In genomic region chr2:203688798-203689197, GRCh38 we compare ENCODE assay signal across 8 cellular contexts. TPM values are rescaled to one million over a fixed set of nuclear protein-coding genes. Genes with fewer than 3 reads are reported as not detected.
DNase-seq lines count a peak whose midpoint lies in the region; ATAC-seq and TF ChIP-seq lines count a peak whose summit lies in the region.

No MANE protein-coding gene starts in this region.

- H3K4me1 ChIP-seq in lower lobe of right lung = peaks cover 89% of the 10 kb centered on the region
- H3K4me1 ChIP-seq in CD4-positive, alpha-beta memory T cell (ENCODE audit: insufficient read depth, low read length) = no peaks in the 10 kb centered on the region

- H3K9me3 Mint-ChIP-seq in CD4-positive, alpha-beta memory T cell = peaks cover 0 to 1% (median 0%) of the 10 kb centered on the region in 8 donors
- H3K9me3 Mint-ChIP-seq in activated naive CD8-positive, alpha-beta T cell treated with anti-CD3 and anti-CD28 coated beads for 36 hours = no peaks in the 10 kb centered on the region

- no peak overlapping the region for H3K4me3 ChIP-seq in lower lobe of right lung
- H3K4me3 ChIP-seq in CD4-positive, alpha-beta memory T cell (ENCODE audit: low read length in 2 of 2) = no peak overlapping the region

- CTCF ChIA-PET in CD4-positive, alpha-beta memory T cell (lab: Charles Lee; ENCODE audit: partially characterized antibody) = no interaction called here

- no peaks in the 10 kb centered on the region for H3K9me3 ChIP-seq in lower lobe of right lung
- no peaks in the 10 kb centered on the region for H3K9me3 ChIP-seq in CD4-positive, alpha-beta memory T cell (ENCODE audit: control insufficient read depth in 1 of 2, low read length in 2 of 2)

- H3K4me1 Mint-ChIP-seq in CD4-positive, alpha-beta memory T cell = peaks cover 0 to 7% (median 5%) of the 10 kb centered on the region in 4 donors
- peaks cover 25% of the 10 kb centered on the region for H3K4me1 Mint-ChIP-seq in activated naive CD8-positive, alpha-beta T cell treated with anti-CD3 and anti-CD28 coated beads for 36 hours

- POLR2A ChIA-PET in CD4-positive, alpha-beta memory T cell (lab: Charles Lee; ENCODE audit: partially characterized antibody) = no interaction called here

- no peaks in the 10 kb centered on the region for H3K36me3 Mint-ChIP-seq in CD4-positive, alpha-beta memory T cell
- H3K36me3 Mint-ChIP-seq in activated naive CD8-positive, alpha-beta T cell treated with anti-CD3 and anti-CD28 coated beads for 36 hours = peaks cover 2% of the 10 kb centered on the region

- TF ChIP-seq CTCF in lower lobe of right lung (IDR thresholded peaks at IDR 0.05) = no peak

- ATAC-seq in GM18873 (IDR thresholded peaks at IDR 0.05; ENCODE audit: low FRiP score, unreplicated experiment) (peak; percentile 70), HG02943 (IDR thresholded peaks at IDR 0.05; ENCODE audit: low read depth, unreplicated experiment) (peak; percentile 61), lower lobe of right lung (peak; percentile 61 to 71)

- H3K27ac ChIP-seq in lower lobe of right lung = no peak overlapping the region
- H3K27ac ChIP-seq in CD4-positive, alpha-beta memory T cell (ENCODE audit: low read depth, low read length) = no peak overlapping the region

- intact Hi-C loops in lower lobe of right lung (cut with DNase I) = no loop called here
- intact Hi-C loops in CD4-positive, alpha-beta memory T cell (cut with micrococcal nuclease) = no loop called here

- no peaks in the 10 kb centered on the region for H3K36me3 ChIP-seq in lower lobe of right lung
- no peaks in the 10 kb centered on the region for H3K36me3 ChIP-seq in CD4-positive, alpha-beta memory T cell (ENCODE audit: insufficient read depth, low read length)

- H3K4me3 Mint-ChIP-seq in CD4-positive, alpha-beta memory T cell = no peak overlapping the region
- no peak overlapping the region for H3K4me3 Mint-ChIP-seq in activated naive CD8-positive, alpha-beta T cell treated with anti-CD3 and anti-CD28 coated beads for 36 hours

- DNase-seq in SKM-1 (lab: John Stamatoyannopoulos, UW; ENCODE audit: unreplicated experiment) = peak; percentile 61
- peak; percentile 47 for DNase-seq in lower lobe of right lung
- DNase-seq in 8988T = no peak
- DNase-seq in NCI-H345 treated with DMSO at 0.1 percent for 48 hours (lab: John Stamatoyannopoulos, UW; ENCODE audit: unreplicated experiment) = no peak
- no peak for DNase-seq in CD4-positive, alpha-beta memory T cell
- no peak for DNase-seq in activated naive CD8-positive, alpha-beta T cell treated with anti-CD3 and anti-CD28 coated beads for 36 hours

- H3K27ac Mint-ChIP-seq in CD4-positive, alpha-beta memory T cell = no peak overlapping the region
- no peak overlapping the region for H3K27ac Mint-ChIP-seq in activated naive CD8-positive, alpha-beta T cell treated with anti-CD3 and anti-CD28 coated beads for 36 hours

- no peaks in the 10 kb centered on the region for H3K27me3 Mint-ChIP-seq in CD4-positive, alpha-beta memory T cell
- H3K27me3 Mint-ChIP-seq in activated naive CD8-positive, alpha-beta T cell treated with anti-CD3 and anti-CD28 coated beads for 36 hours = no peaks in the 10 kb centered on the region

- no peaks in the 10 kb centered on the region for H3K27me3 ChIP-seq in lower lobe of right lung (ENCODE audit: low read depth)
- no peaks in the 10 kb centered on the region for H3K27me3 ChIP-seq in CD4-positive, alpha-beta memory T cell (ENCODE audit: insufficient read depth, low read length)

RNA-seq across cellular contexts. Expression of gene CD28, which starts 17.6 kb away (rescaled TPM):
- total RNA-seq in lower lobe of right lung = 2.2 TPM
- 100 to 1,000 TPM; 203 to 222 TPM for total RNA-seq in CD4-positive, alpha-beta memory T cell
- 100 to 1,000 TPM in 1 of 2 donors, 10 to 100 TPM in 1; 80.0 to 132 TPM for polyA plus RNA-seq in CD4-positive, alpha-beta memory T cell
- 10 to 100 TPM; 84.0 to 88.8 TPM for total RNA-seq in activated naive CD8-positive, alpha-beta T cell treated with anti-CD3 and anti-CD28 coated beads for 36 hours

Comparison
In these comparisons a context has a peak if more than half of its experiments do, and no peak if none do; other contexts are left out.
1. DNase-seq: peak in SKM-1 (single experiment) and lower lobe of right lung (single experiment); none in 8988T (single experiment), NCI-H345 treated with DMSO at 0.1 percent for 48 hours (single experiment), CD4-positive, alpha-beta memory T cell (0 of 5) and activated naive CD8-positive, alpha-beta T cell treated with anti-CD3 and anti-CD28 coated beads for 36 hours (single experiment).
2. RNA of gene CD28, which starts 17.6 kb away (total RNA-seq): 203 to 222 TPM in CD4-positive, alpha-beta memory T cell and 84.0 to 88.8 TPM in activated naive CD8-positive, alpha-beta T cell treated with anti-CD3 and anti-CD28 coated beads for 36 hours; 2.2 TPM in lower lobe of right lung (single experiment); every median in the first group is over 10 times any median in the second.
3. Peak in every context shown above with its lines, with median percentiles within 50 percentile points of each other: ATAC-seq.